Comparison of ENCODE assay signal across 12 cellular contexts in genomic region chr5:169970911-169971436, GRCh38. TPM values are rescaled to one million over a fixed set of nuclear protein-coding genes. Genes with fewer than 3 reads are reported as not detected.
DNase-seq lines count a peak whose midpoint lies in the region; ATAC-seq and TF ChIP-seq lines count a peak whose summit lies in the region.
"Had no signal": no experiment of that assay in that cellular context is flagged by ENCODE, and none has a peak within 500 bp of the region (broad histone marks: within the 10 kb centered on the region; RNA-seq: fewer than 3 reads in every experiment).

No MANE protein-coding gene starts in this region.

- no peak overlapping the region for H3K27ac Mint-ChIP-seq in activated CD4-positive, alpha-beta T cell treated with anti-CD3 and anti-CD28 coated beads, Interleukin-2, amount 10 ng/mL, durations not matched to agents 7 days and 5 days

- ATAC-seq in GM21447 (IDR thresholded peaks at IDR 0.05; ENCODE audit: unreplicated experiment): no peak
- no peak for ATAC-seq in GM21737 (IDR thresholded peaks at IDR 0.05; ENCODE audit: unreplicated experiment)
- ATAC-seq: left colon had no signal

- H3K9me3 Mint-ChIP-seq in activated CD4-positive, alpha-beta T cell treated with anti-CD3 and anti-CD28 coated beads, Interleukin-2, amount 10 ng/mL, durations not matched to agents 7 days and 5 days: no peaks in the 10 kb centered on the region

- H3K4me3 Mint-ChIP-seq in activated CD4-positive, alpha-beta T cell treated with anti-CD3 and anti-CD28 coated beads, Interleukin-2, amount 10 ng/mL, durations not matched to agents 7 days and 5 days: no peak overlapping the region

- no peaks in the 10 kb centered on the region for H3K4me1 Mint-ChIP-seq in activated CD4-positive, alpha-beta T cell treated with anti-CD3 and anti-CD28 coated beads, Interleukin-2, amount 10 ng/mL, durations not matched to agents 7 days and 5 days

- POLR2A ChIA-PET in activated CD4-positive, alpha-beta T cell treated with anti-CD3 and anti-CD28 coated beads, Interleukin-2, amount 10 ng/mL, durations not matched to agents 7 days and 5 days (lab: Charles Lee): no interaction called here

- TF ChIP-seq CTCF in fibroblast of the aortic adventitia (IDR thresholded peaks at IDR 0.05; ENCODE audit: insufficient read depth, low read length): peak; percentile 9

- peak; percentile 97 for DNase-seq in EL
- peak; percentile 87 to 89 for DNase-seq in SJSA1 (ENCODE audit: low read depth in 1 of 2, low spot score in 2 of 2)
- peak; percentile 78 for DNase-seq in fibroblast of the aortic adventitia (ENCODE audit: low read depth)
- DNase-seq in pulmonary artery endothelial cell (ENCODE audit: low read depth, low spot score): peak; percentile 81
- DNase-seq in activated CD4-positive, alpha-beta T cell treated with anti-CD3 and anti-CD28 coated beads, Interleukin-2, amount 10 ng/mL, durations not matched to agents 7 days and 5 days: no peak
- no peak for DNase-seq in NCI-H1930 (lab: John Stamatoyannopoulos, UW)
- DNase-seq: left colon, NCI-H345 had no signal

- no peaks in the 10 kb centered on the region for H3K27me3 ChIP-seq in SJSA1 (replicated peaks)
- H3K27me3 ChIP-seq: cardiac muscle cell had no signal

- CTCF ChIA-PET in activated CD4-positive, alpha-beta T cell treated with anti-CD3 and anti-CD28 coated beads, Interleukin-2, amount 10 ng/mL, durations not matched to agents 7 days and 5 days (lab: Charles Lee): interaction anchor here (0.6 to 1.0 kb wide), 5 partner anchors 13 to 1391 kb away, joined by 3 to 6 read pairs (median 3); no protein-coding TSS in a partner anchor

- no peak overlapping the region for H3K4me3 ChIP-seq in SJSA1
- H3K4me3 ChIP-seq in fibroblast of the aortic adventitia (ENCODE audit: low read depth, low read length): peak overlapping the region; percentile 19
- H3K4me3 ChIP-seq: cardiac muscle cell had no signal

- no peaks in the 10 kb centered on the region for H3K27me3 Mint-ChIP-seq in activated CD4-positive, alpha-beta T cell treated with anti-CD3 and anti-CD28 coated beads, Interleukin-2, amount 10 ng/mL, durations not matched to agents 7 days and 5 days

- H3K36me3 ChIP-seq in SJSA1: no peaks in the 10 kb centered on the region
- H3K36me3 ChIP-seq: cardiac muscle cell had no signal

- H3K9me3 ChIP-seq in SJSA1 (replicated peaks): no peaks in the 10 kb centered on the region

- peak overlapping the region; percentile 70 for H3K27ac ChIP-seq in SJSA1
- H3K27ac ChIP-seq: cardiac muscle cell had no signal

- no peaks in the 10 kb centered on the region for H3K36me3 Mint-ChIP-seq in activated CD4-positive, alpha-beta T cell treated with anti-CD3 and anti-CD28 coated beads, Interleukin-2, amount 10 ng/mL, durations not matched to agents 7 days and 5 days (ENCODE audit: low read depth)

- peaks cover 25% of the 10 kb centered on the region for H3K4me1 ChIP-seq in SJSA1 (replicated peaks)

RNA-seq across cellular contexts. Expression of gene INSYN2B, which starts 9.3 kb away (rescaled TPM):
- 1.1 and 3.8 TPM in 2 replicates for total RNA-seq in SJSA1 (2014; rRNA removed; shearing (Covaris generic))
- 7.8 and 19.7 TPM in 2 replicates for total RNA-seq in fibroblast of the aortic adventitia (ENCODE audit: low replicate concordance)
- 8.8 and 21.4 TPM in 2 replicates for total RNA-seq in pulmonary artery endothelial cell
- total RNA-seq in activated CD4-positive, alpha-beta T cell treated with anti-CD3 and anti-CD28 coated beads, Interleukin-2, amount 10 ng/mL, durations not matched to agents 7 days and 5 days: not detected
- total RNA-seq: G401 had no signal

Comparison
In these comparisons a context has a peak if more than half of its experiments do, and no peak if none do; other contexts are left out.
1. DNase-seq: peak in EL (single experiment), SJSA1 (2 of 2), fibroblast of the aortic adventitia (single experiment) and pulmonary artery endothelial cell (single experiment); none in activated CD4-positive, alpha-beta T cell treated with anti-CD3 and anti-CD28 coated beads, Interleukin-2, amount 10 ng/mL, durations not matched to agents 7 days and 5 days (single experiment) and NCI-H1930 (0 of 2).